In the genomic region with DNA sequence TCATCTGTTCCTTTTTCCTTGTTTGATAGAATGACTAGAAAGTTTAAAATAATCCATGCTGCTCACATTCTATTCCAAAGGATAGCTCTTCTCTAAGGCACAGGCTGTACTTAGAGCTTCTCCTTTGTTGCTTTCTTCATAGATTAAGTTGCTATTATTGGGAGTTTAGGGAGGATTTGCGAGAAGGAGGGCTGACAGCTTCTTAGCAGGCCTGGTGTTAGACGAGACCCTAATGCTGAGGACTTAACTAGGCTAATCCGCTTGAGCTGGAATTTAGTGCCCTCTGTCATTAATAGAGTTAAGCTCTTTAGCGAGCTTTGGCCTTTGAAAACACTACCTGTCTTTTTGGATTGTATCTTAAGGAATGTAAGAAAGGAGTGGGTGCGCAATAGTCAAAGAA, we compare ENCODE assay signal across 15 cellular contexts.
A peak's percentile ranks its signal among the peaks of the same experiment; 100 is the strongest.
DNase-seq lines count a peak whose midpoint lies in the region; ATAC-seq and TF ChIP-seq lines count a peak whose summit lies in the region.
"Had no signal": no experiment of that assay in that cellular context is flagged by ENCODE, and none has a peak within 500 bp of the region (broad histone marks: within the 10 kb centered on the region; RNA-seq: fewer than 3 reads in every experiment).

No MANE protein-coding gene starts in this region.

- H3K27ac Mint-ChIP-seq in neural progenitor cell (peak overlapping the region; percentile 34), T-helper 17 cell (no peak overlapping the region)
- H3K27ac Mint-ChIP-seq: stimulated activated memory B cell treated with anti-CD40 and anti-IgM and Interleukin-4, amounts not matched to agents 10 μg/mL and 1 μg/mL and 100 μg/mL, for 72 hours had no signal

- H3K4me3 ChIP-seq in heart left ventricle, result no peak overlapping the region
- H3K4me3 ChIP-seq in mammary epithelial cell (replicated peaks in 1 of 3; ENCODE audit: insufficient read depth in 1 of 3, low read depth in 2 of 3, low read length in 3 of 3), result no peak overlapping the region
- peak overlapping the region; percentile 24 for H3K4me3 ChIP-seq in neural progenitor cell
- no peak overlapping the region for H3K4me3 ChIP-seq in tibial artery
- H3K4me3 ChIP-seq: PC-9 had no signal

- no TSS peak for BruUV-seq in mammary epithelial cell (replicated peaks; lab: Mats Ljungman, UMichigan)

- H3K9ac ChIP-seq in mammary epithelial cell (ENCODE audit: insufficient read depth, low read length) (no peak overlapping the region), neural progenitor cell (no peak overlapping the region)

- H3K4me1 ChIP-seq in heart left ventricle (peaks cover 0 to 30% (median 19%) of the 10 kb centered on the region in 12 donors), mammary epithelial cell (ENCODE audit: insufficient read depth, low read length) (peaks cover 36% of the 10 kb centered on the region), neural progenitor cell (peaks cover 40% of the 10 kb centered on the region), tibial artery (peaks cover 0 to 22% (median 14%) of the 10 kb centered on the region in 4 donors)

- 67 to 75% (median 72%) methylated on average over 5 of the region's 5 CpGs for WGBS in heart left ventricle, 4 donors
- 65% methylated on average over 5 of the region's 5 CpGs for WGBS in mammary epithelial cell (ENCODE audit: low coverage, missing lambda C conversion rate)

- no peak for TF ChIP-seq POLR2A in heart left ventricle (IDR thresholded peaks at IDR 0.05)

- H3K36me3 Mint-ChIP-seq in neural progenitor cell (no peaks in the 10 kb centered on the region), T-helper 17 cell (ENCODE audit: low read depth) (no peaks in the 10 kb centered on the region)
- H3K36me3 Mint-ChIP-seq: stimulated activated memory B cell treated with anti-CD40 and anti-IgM and Interleukin-4, amounts not matched to agents 10 μg/mL and 1 μg/mL and 100 μg/mL, for 72 hours had no signal

- peak overlapping the region; percentile 83 for H2AFZ ChIP-seq in mammary epithelial cell (ENCODE audit: low read depth, low read length)
- no peak overlapping the region for H2AFZ ChIP-seq in neural progenitor cell (replicated peaks)
- H2AFZ ChIP-seq: PC-9 had no signal

- H3K36me3 ChIP-seq in heart left ventricle (no peaks in the 10 kb centered on the region), mammary epithelial cell (ENCODE audit: insufficient read depth, low read length) (no peaks in the 10 kb centered on the region), neural progenitor cell (no peaks in the 10 kb centered on the region), tibial artery (no peaks in the 10 kb centered on the region)

- dilution Hi-C loops in mammary epithelial cell (cut with HindIII; ENCODE audit: low sequenced_read_pairs), result no loop called here

- H3K4me1 Mint-ChIP-seq in neural progenitor cell, result peaks cover 43% of the 10 kb centered on the region
- H3K4me1 Mint-ChIP-seq in T-helper 17 cell, result no peaks in the 10 kb centered on the region
- H3K4me1 Mint-ChIP-seq: stimulated activated memory B cell treated with anti-CD40 and anti-IgM and Interleukin-4, amounts not matched to agents 10 μg/mL and 1 μg/mL and 100 μg/mL, for 72 hours had no signal

- in situ Hi-C loops in mammary epithelial cell (cut with MboI; ENCODE audit: low sequenced_read_pairs in 2 of 2), result no loop called here

- H3K27me3 Mint-ChIP-seq in neural progenitor cell (ENCODE audit: insufficient read depth, low read depth), result peaks cover 25% of the 10 kb centered on the region
- H3K27me3 Mint-ChIP-seq in T-helper 17 cell, result no peaks in the 10 kb centered on the region

- no peak for ATAC-seq in heart left ventricle
- no peak for ATAC-seq in left ventricle myocardium superior
- no peak for ATAC-seq in T-helper 17 cell
- ATAC-seq in GM18873 (IDR thresholded peaks at IDR 0.05; ENCODE audit: low FRiP score, unreplicated experiment), result no peak
- ATAC-seq: stimulated activated memory B cell treated with anti-CD40 and anti-IgM and Interleukin-4, amounts not matched to agents 10 μg/mL and 1 μg/mL and 100 μg/mL, for 72 hours had no signal

- CTCF ChIA-PET in mammary epithelial cell (lab: Charles Lee; ENCODE audit: low non-redundant PET), result no interaction called here

- H3K4me3 Mint-ChIP-seq in neural progenitor cell (no peak overlapping the region), T-helper 17 cell (no peak overlapping the region)
- H3K4me3 Mint-ChIP-seq: stimulated activated memory B cell treated with anti-CD40 and anti-IgM and Interleukin-4, amounts not matched to agents 10 μg/mL and 1 μg/mL and 100 μg/mL, for 72 hours had no signal

- H3K9me3 Mint-ChIP-seq in neural progenitor cell, result no peaks in the 10 kb centered on the region

- H3K27ac ChIP-seq in heart left ventricle (peak overlapping the region in 11 of 12 donors; percentile 5 to 66 (median 28)), mammary epithelial cell (ENCODE audit: insufficient read depth, low read depth, low read length) (peak overlapping the region; percentile 38), neural progenitor cell (peak overlapping the region; percentile 89), tibial artery (peak overlapping the region; percentile 49 to 66)
- H3K27ac ChIP-seq: PC-9 had no signal

- DNase-seq in heart left ventricle (no peak), left ventricle myocardium superior (no peak), mammary epithelial cell (no peak), neural progenitor cell (ENCODE audit: low spot score) (peak; percentile 95), tibial artery (no peak), T-helper 17 cell (no peak), posterior vena cava (ENCODE audit: low spot score) (no peak)
- DNase-seq: activated naive CD4-positive, alpha-beta T cell treated with Interleukin-2 at 50 U/mL for 16 hours; central memory CD4-positive, alpha-beta T cell; H7; kidney glomerular epithelial cell; PC-9; SW 1271 had no signal

- H3F3A ChIP-seq in neural progenitor cell (ENCODE audit: low read depth), result peaks cover 38% of the 10 kb centered on the region

- H4K20me1 ChIP-seq in mammary epithelial cell (ENCODE audit: insufficient read depth, low read length) (no peaks in the 10 kb centered on the region), neural progenitor cell (ENCODE audit: low read depth) (peaks cover 26% of the 10 kb centered on the region)

- H3K9me3 ChIP-seq in heart left ventricle, result no peaks in the 10 kb centered on the region
- no peaks in the 10 kb centered on the region for H3K9me3 ChIP-seq in mammary epithelial cell (replicated peaks; ENCODE audit: insufficient read depth, low read length)
- no peaks in the 10 kb centered on the region for H3K9me3 ChIP-seq in neural progenitor cell (ENCODE audit: low read depth)
- H3K9me3 ChIP-seq in tibial artery, result no peaks in the 10 kb centered on the region
- no peaks in the 10 kb centered on the region for H3K9me3 ChIP-seq in T-helper 17 cell (ENCODE audit: control insufficient read depth, low read length, poor library complexity, severe bottlenecking)

- H3K4me2 ChIP-seq in mammary epithelial cell (ENCODE audit: insufficient read depth, low read depth, low read length) (peak overlapping the region; percentile 69), neural progenitor cell (peak overlapping the region; percentile 71)
- H3K4me2 ChIP-seq: PC-9 had no signal

- H3K79me2 ChIP-seq in mammary epithelial cell (ENCODE audit: insufficient read depth, low read length) (no peaks in the 10 kb centered on the region), neural progenitor cell (ENCODE audit: low read depth) (no peaks in the 10 kb centered on the region)

- no peaks in the 10 kb centered on the region for H3K27me3 ChIP-seq in heart left ventricle
- H3K27me3 ChIP-seq in mammary epithelial cell (ENCODE audit: insufficient read depth, low read length), result no peaks in the 10 kb centered on the region
- H3K27me3 ChIP-seq in neural progenitor cell, result peaks cover 81% of the 10 kb centered on the region
- H3K27me3 ChIP-seq in tibial artery, result no peaks in the 10 kb centered on the region

- intact Hi-C loops in heart left ventricle (cut with DNase I), result loop anchor here in 6 of 10 donors (1.0 to 5.0 kb wide), 5 partner anchors 35 to 110 kb away; a partner anchor contains a TSS
- intact Hi-C loops in left ventricle myocardium superior (cut with micrococcal nuclease), result no loop called here
- intact Hi-C loops in mammary epithelial cell (cut with micrococcal nuclease), result no loop called here
- intact Hi-C loops in tibial artery (cut with DNase I; ENCODE audit: low total_unique reads), result no loop called here
- intact Hi-C loops in posterior vena cava (cut with DNase I), result no loop called here

- no peak for TF ChIP-seq CTCF in heart left ventricle (IDR thresholded peaks at IDR 0.05)
- no peak for TF ChIP-seq CTCF in mammary epithelial cell (conservative IDR thresholded peaks at IDR 0.05 in 1 of 2, IDR thresholded peaks at IDR 0.05 in 1 of 2; ENCODE audit: extremely low read depth in 1 of 2, insufficient read depth in 1 of 2, low read depth in 1 of 2, low read length in 2 of 2)
- TF ChIP-seq CTCF in neural progenitor cell (IDR thresholded peaks at IDR 0.05), result no peak
- TF ChIP-seq CTCF in tibial artery (IDR thresholded peaks at IDR 0.05), result no peak

Comparison
In these comparisons a context has a peak if more than half of its experiments do, and no peak if none do; other contexts are left out.
1. intact Hi-C loops: an anchor here in heart left ventricle (1.0 to 5.0 kb wide); none called in left ventricle myocardium superior, mammary epithelial cell, tibial artery and posterior vena cava.
2. H3K27ac ChIP-seq: peak in every context shown above with its lines; median percentile 89 in neural progenitor cell; 58 in tibial artery; 38 in mammary epithelial cell; 28 in heart left ventricle.